ENCODE assay signal across 10 cellular contexts in genomic region chr17:27380551-27380950, GRCh38.
DNase-seq lines count a peak whose midpoint lies in the region; ATAC-seq and TF ChIP-seq lines count a peak whose summit lies in the region.
"Had no signal": no experiment of that assay in that cellular context is flagged by ENCODE, and none has a peak within 500 bp of the region (broad histone marks: within the 10 kb centered on the region; RNA-seq: fewer than 3 reads in every experiment).

No MANE protein-coding gene starts in this region.

- DNase-seq in HCT116 (ENCODE audit: low read depth, low spot score) (no peak), astrocyte of the spinal cord (ENCODE audit: low read depth, low spot score) (no peak), medulla oblongata (ENCODE audit: extremely low spot score) (peak; percentile 14), NCI-H128 (lab: John Stamatoyannopoulos, UW; ENCODE audit: unreplicated experiment) (no peak), NCI-H226 (no peak)
- DNase-seq in activated CD4-positive, alpha-beta T cell treated with anti-CD3 and anti-CD28 coated beads, Interleukin-2, amount 50 U/mL, for 1 hour = no peak
- DNase-seq: cerebellar nuclear complex had no signal

- H3K9ac ChIP-seq in HCT116 (ENCODE audit: low read length) = peak overlapping the region; percentile 14; the same call in 1 of the 2 replicates

- CTCF ChIA-PET in HCT116 (lab: Charles Lee) = interaction anchor here (0.8 to 4.7 kb wide), 10 partner anchors 26 to 220 kb away, joined by 3 to 27 read pairs (median 4); no protein-coding TSS in a partner anchor

- H3K36me3 Mint-ChIP-seq in stimulated activated memory B cell treated with anti-CD40 and anti-IgM and Interleukin-4, amounts not matched to agents 10 μg/mL and 1 μg/mL and 100 μg/mL, for 72 hours = no peaks in the 10 kb centered on the region

- H3K9me3 ChIP-seq in HCT116 (ENCODE audit: control insufficient read depth in 1 of 2, insufficient read depth in 1 of 2, low read depth in 1 of 2, low read length in 2 of 2) = no peaks in the 10 kb centered on the region

- H4K20me1 ChIP-seq in HCT116 (ENCODE audit: insufficient read depth) = no peaks in the 10 kb centered on the region

- no peaks in the 10 kb centered on the region for H3K79me2 ChIP-seq in HCT116 (ENCODE audit: insufficient read depth, low read length)

- no peaks in the 10 kb centered on the region for H3K9me3 Mint-ChIP-seq in stimulated activated memory B cell treated with anti-CD40 and anti-IgM and Interleukin-4, amounts not matched to agents 10 μg/mL and 1 μg/mL and 100 μg/mL, for 72 hours
- H3K9me3 Mint-ChIP-seq: activated T-helper 17 cell treated with anti-CD3 and anti-CD28 coated beads, Interleukin-2, amount 50 U/mL, for 72 hours had no signal

- no peaks in the 10 kb centered on the region for H3K36me3 ChIP-seq in HCT116 (ENCODE audit: control insufficient read depth in 1 of 2, insufficient read depth in 2 of 2, low read length in 2 of 2)

- peak overlapping the region; percentile 67 for H3K4me2 ChIP-seq in HCT116 (ENCODE audit: low read length)

- BruUV-seq in HCT116 (replicated peaks; lab: Mats Ljungman, UMichigan) = no TSS peak

- H3K4me3 ChIP-seq in HCT116 (replicated peaks in 1 of 2; ENCODE audit: low read depth in 1 of 2, low read length in 2 of 2) (peak overlapping the region; percentile 13 to 35), astrocyte of the spinal cord (ENCODE audit: low read depth, low read length) (peak overlapping the region; percentile 6)

- RAD21 ChIA-PET in HCT116 (lab: Charles Lee; ENCODE audit: low non-redundant PET in 1 of 2, low total read pairs in 2 of 2, uncharacterized antibody in 2 of 2, unreplicated experiment in 2 of 2) = no interaction called here

- H3K27ac ChIP-seq in HCT116 (ENCODE audit: low read depth, low read length) = no peak overlapping the region

- no peaks in the 10 kb centered on the region for H3K9me2 ChIP-seq in HCT116 (ENCODE audit: insufficient read depth)

- H3K27me3 Mint-ChIP-seq in stimulated activated memory B cell treated with anti-CD40 and anti-IgM and Interleukin-4, amounts not matched to agents 10 μg/mL and 1 μg/mL and 100 μg/mL, for 72 hours = peaks cover 23% of the 10 kb centered on the region

- H2AFZ ChIP-seq in HCT116 (ENCODE audit: low read depth, low read length, poor library complexity, severe bottlenecking) = peak overlapping the region; percentile 93

- TF ChIP-seq RAD21 in HCT116 (IDR thresholded peaks at IDR 0.05; ENCODE audit: low read depth) = no peak

- H3K4me1 ChIP-seq in HCT116 (ENCODE audit: control insufficient read depth in 1 of 2, insufficient read depth in 2 of 2, low read length in 2 of 2) = peaks cover 11 to 38% of the 10 kb centered on the region in 2 experiments; a peak in 3 of 4 replicates

- POLR2A ChIA-PET in HCT116 (lab: Charles Lee) = no interaction called here

- no peaks in the 10 kb centered on the region for H3K27me3 ChIP-seq in HCT116 (ENCODE audit: insufficient read depth, low read length)

- TF ChIP-seq POLR2A in HCT116 (IDR thresholded peaks at IDR 0.05; ENCODE audit: borderline replicate concordance, extremely low read depth, insufficient read depth, insufficient read length) = no peak

- ATAC-seq in HCT116 (peak; percentile 4; the same call in 1 of the 2 replicates), GM21367 (IDR thresholded peaks at IDR 0.05; ENCODE audit: unreplicated experiment) (no peak)
- no peak for ATAC-seq in stimulated activated memory B cell treated with anti-CD40 and anti-IgM and Interleukin-4, amounts not matched to agents 10 μg/mL and 1 μg/mL and 100 μg/mL, for 72 hours

- TF ChIP-seq CTCF in HCT116 (IDR thresholded peaks at IDR 0.05 in 2 of 3, conservative IDR thresholded peaks at IDR 0.05 in 1 of 3; ENCODE audit: borderline replicate concordance in 1 of 3, insufficient read depth in 1 of 3, low read depth in 2 of 3, low read length in 2 of 3) = no peak
- no peak for TF ChIP-seq CTCF in astrocyte of the spinal cord (IDR thresholded peaks at IDR 0.05; ENCODE audit: low read depth, low read length)

- in situ Hi-C loops in astrocyte of the spinal cord (cut with HindIII; ENCODE audit: low sequenced_read_pairs) = no loop called here

- H3K4me1 Mint-ChIP-seq in stimulated activated memory B cell treated with anti-CD40 and anti-IgM and Interleukin-4, amounts not matched to agents 10 μg/mL and 1 μg/mL and 100 μg/mL, for 72 hours = peaks cover 15% of the 10 kb centered on the region
- H3K4me1 Mint-ChIP-seq: activated T-helper 17 cell treated with anti-CD3 and anti-CD28 coated beads, Interleukin-2, amount 50 U/mL, for 72 hours had no signal

- H3K4me3 Mint-ChIP-seq in stimulated activated memory B cell treated with anti-CD40 and anti-IgM and Interleukin-4, amounts not matched to agents 10 μg/mL and 1 μg/mL and 100 μg/mL, for 72 hours = no peak overlapping the region
- H3K4me3 Mint-ChIP-seq: activated T-helper 17 cell treated with anti-CD3 and anti-CD28 coated beads, Interleukin-2, amount 50 U/mL, for 72 hours had no signal

- H3K27ac Mint-ChIP-seq in stimulated activated memory B cell treated with anti-CD40 and anti-IgM and Interleukin-4, amounts not matched to agents 10 μg/mL and 1 μg/mL and 100 μg/mL, for 72 hours = peak overlapping the region; percentile 33
- H3K27ac Mint-ChIP-seq: activated T-helper 17 cell treated with anti-CD3 and anti-CD28 coated beads, Interleukin-2, amount 50 U/mL, for 72 hours had no signal

- intact Hi-C loops in HCT116 (cut with micrococcal nuclease) = no loop called here

TF ChIP-seq in HCT116, 20 proteins besides CTCF, POLR2A, EP300 and RAD21:
- TF ChIP-seq YY1 (IDR thresholded peaks at IDR 0.05; ENCODE audit: extremely low read depth, insufficient replicate concordance, low read depth, low read length) (no peak), ZNF274 (IDR thresholded peaks at IDR 0.05; ENCODE audit: low read depth, low read length) (no peak), EZH2phosphoT487 (IDR thresholded peaks at IDR 0.05; ENCODE audit: borderline replicate concordance) (no peak), EGR1 (IDR thresholded peaks at IDR 0.05; ENCODE audit: low read depth) (no peak), ZBTB33 (IDR thresholded peaks at IDR 0.05; ENCODE audit: extremely low read depth, insufficient replicate concordance, low read length) (no peak), ZFX (IDR thresholded peaks at IDR 0.05) (no peak), SIN3A (IDR thresholded peaks at IDR 0.05; ENCODE audit: low read depth) (no peak), JUND (IDR thresholded peaks at IDR 0.05) (no peak)
TF ChIP-seq in HCT116: peak in this region for 0.
